13 cellular contexts compared by ENCODE assay signal in the genomic region with DNA sequence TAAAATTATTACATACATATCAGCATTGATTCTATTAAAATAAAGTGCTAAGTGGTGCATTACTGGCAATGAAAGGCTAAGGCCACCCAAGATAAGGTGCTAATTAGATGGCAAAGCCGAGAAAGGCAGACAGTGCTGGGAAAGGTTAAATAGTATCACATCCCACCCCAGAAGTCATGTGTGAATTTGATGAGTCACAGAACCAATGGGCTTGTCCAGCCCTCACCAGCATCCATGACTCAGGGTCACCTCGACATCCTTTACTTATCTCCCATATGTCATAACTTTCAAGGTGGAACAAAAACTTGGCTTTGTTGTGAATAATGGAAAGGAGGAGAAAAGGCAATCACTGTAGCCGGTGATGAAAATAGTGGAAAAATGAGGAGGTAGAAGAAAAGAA.
DNase-seq lines count a peak whose midpoint lies in the region; ATAC-seq lines count a peak whose summit lies in the region.
"Had no signal": no experiment of that assay in that cellular context is flagged by ENCODE, and none has a peak within 500 bp of the region (broad histone marks: within the 10 kb centered on the region; RNA-seq: fewer than 3 reads in every experiment).

No MANE protein-coding gene starts in this region.

- H3K27ac Mint-ChIP-seq in effector memory CD8-positive, alpha-beta T cell = no peak overlapping the region
- H3K27ac Mint-ChIP-seq: activated naive CD4-positive, alpha-beta T cell treated with anti-CD3 and anti-CD28 coated beads, Interleukin-2, amount 50 U/mL, for 72 hours; progenitor cell of endocrine pancreas had no signal

- ATAC-seq in effector memory CD8-positive, alpha-beta T cell (replicated peaks) = no peak
- ATAC-seq in HG03159 (IDR thresholded peaks at IDR 0.05; ENCODE audit: unreplicated experiment) = no peak
- ATAC-seq: activated naive CD4-positive, alpha-beta T cell treated with anti-CD3 and anti-CD28 coated beads, Interleukin-2, amount 50 U/mL, for 72 hours had no signal

- peaks cover 0 to 27% of the 10 kb centered on the region in 2 donors for H3K27me3 Mint-ChIP-seq in effector memory CD8-positive, alpha-beta T cell

- H3K9me3 Mint-ChIP-seq in effector memory CD8-positive, alpha-beta T cell = no peaks in the 10 kb centered on the region
- H3K9me3 Mint-ChIP-seq: activated naive CD4-positive, alpha-beta T cell treated with anti-CD3 and anti-CD28 coated beads, Interleukin-2, amount 50 U/mL, for 72 hours had no signal

- no peaks in the 10 kb centered on the region for H3K4me1 Mint-ChIP-seq in effector memory CD8-positive, alpha-beta T cell (ENCODE audit: low read depth in 2 of 2)

- H3K4me3 Mint-ChIP-seq in effector memory CD8-positive, alpha-beta T cell = no peak overlapping the region

- H3K36me3 Mint-ChIP-seq in effector memory CD8-positive, alpha-beta T cell (ENCODE audit: insufficient read depth) = no peaks in the 10 kb centered on the region
- H3K36me3 Mint-ChIP-seq: activated naive CD4-positive, alpha-beta T cell treated with anti-CD3 and anti-CD28 coated beads, Interleukin-2, amount 50 U/mL, for 72 hours had no signal

- DNase-seq in AG08395 (ENCODE audit: low spot score) (peak; percentile 73), HPDE6-E6E7 (ENCODE audit: extremely low spot score) (peak; percentile 63), amniotic stem cell (lab: John Stamatoyannopoulos, UW) (peak; percentile 20), glomerular visceral epithelial cell (ENCODE audit: extremely low spot score) (peak; percentile 33), putamen (ENCODE audit: low spot score) (no peak), posterior cingulate gyrus (no peak)
- no peak for DNase-seq in effector memory CD8-positive, alpha-beta T cell
- DNase-seq: colonic mucosa, DMS79 treated with DMSO at 0.1 percent for 48 hours, upper lobe of left lung had no signal

- intact Hi-C loops in posterior cingulate gyrus (cut with DNase I) = no loop called here

Comparison
In these comparisons a context has a peak if more than half of its experiments do, and no peak if none do; other contexts are left out.
1. DNase-seq: peak in AG08395 (single experiment), HPDE6-E6E7 (single experiment), amniotic stem cell (single experiment) and glomerular visceral epithelial cell (single experiment); none in putamen (single experiment), effector memory CD8-positive, alpha-beta T cell (0 of 3) and posterior cingulate gyrus (0 of 10).